Comparison of ENCODE assay signal across 8 cellular contexts in genomic region chr9:126781717-126782388, GRCh38. TPM values are rescaled to one million over a fixed set of nuclear protein-coding genes. Genes with fewer than 3 reads are reported as not detected.
DNase-seq lines count a peak whose midpoint lies in the region; ATAC-seq and TF ChIP-seq lines count a peak whose summit lies in the region.

No MANE protein-coding gene starts in this region.

- H3K36me3 Mint-ChIP-seq in osteocyte (ENCODE audit: unreplicated experiment): no peaks in the 10 kb centered on the region

- no peaks in the 10 kb centered on the region for H3K36me3 ChIP-seq in RWPE2 (ENCODE audit: low read depth)
- no peaks in the 10 kb centered on the region for H3K36me3 ChIP-seq in thoracic aorta

- peak; percentile 82 for DNase-seq in DMS79 treated with DMSO at 0.1 percent for 48 hours (lab: John Stamatoyannopoulos, UW)
- peak; percentile 56 for DNase-seq in LNCaP clone FGC (ENCODE audit: low read depth)
- no peak for DNase-seq in RWPE2 (ENCODE audit: low spot score)
- DNase-seq in activated T-helper 9 cell treated with anti-CD3 and anti-CD28 coated beads, Interleukin-2, amount 50 U/mL, for 16 hours (ENCODE audit: low read depth): peak; percentile 70
- peak in 1 of 2 donors; percentile 37 for DNase-seq in foreskin keratinocyte
- DNase-seq in osteocyte (ENCODE audit: extremely low spot score, unreplicated experiment): peak; percentile 94
- peak; percentile 18 for DNase-seq in thoracic aorta (ENCODE audit: low spot score)

- H3K9me3 Mint-ChIP-seq in osteocyte (ENCODE audit: unreplicated experiment): no peaks in the 10 kb centered on the region

- H3K27ac ChIP-seq in RWPE2 (ENCODE audit: poor library complexity, severe bottlenecking) (no peak overlapping the region), foreskin keratinocyte (no peak overlapping the region), thoracic aorta (no peak overlapping the region)

- H3K4me1 ChIP-seq in RWPE2 (ENCODE audit: insufficient read depth, poor library complexity, severe bottlenecking) (no peaks in the 10 kb centered on the region), foreskin keratinocyte (no peaks in the 10 kb centered on the region), thoracic aorta (ENCODE audit: control insufficient read depth in 1 of 2, low read depth in 2 of 2) (peaks cover 0 to 7% of the 10 kb centered on the region in 2 donors)

- ATAC-seq in RWPE2 (ENCODE audit: low read depth) (peak; percentile 94), foreskin keratinocyte (peak; percentile 76), thoracic aorta (ENCODE audit: insufficient number of reproducible peaks, low FRiP score, low read depth) (no peak), GM19452 (IDR thresholded peaks at IDR 0.05; ENCODE audit: unreplicated experiment) (no peak)

- H3K27me3 ChIP-seq in RWPE2 (ENCODE audit: insufficient read depth, poor library complexity, severe bottlenecking) (no peaks in the 10 kb centered on the region), foreskin keratinocyte (no peaks in the 10 kb centered on the region), thoracic aorta (replicated peaks; ENCODE audit: insufficient read depth) (no peaks in the 10 kb centered on the region)

- H3K4me3 ChIP-seq in LNCaP clone FGC (ENCODE audit: low read depth, low read length) (no peak overlapping the region), RWPE2 (ENCODE audit: severe bottlenecking) (no peak overlapping the region), thoracic aorta (no peak overlapping the region)

- H3K4me1 Mint-ChIP-seq in osteocyte (ENCODE audit: unreplicated experiment): peaks cover 6% of the 10 kb centered on the region

- peak; percentile 94 for TF ChIP-seq CTCF in LNCaP clone FGC (IDR thresholded peaks at IDR 0.05; ENCODE audit: control insufficient read depth, extremely low read depth, insufficient read depth)
- peak; percentile 91 for TF ChIP-seq CTCF in RWPE2 (IDR thresholded peaks at IDR 0.05; ENCODE audit: poor library complexity, severe bottlenecking)
- peak; percentile 96 for TF ChIP-seq CTCF in foreskin keratinocyte (conservative IDR thresholded peaks at IDR 0.05)
- TF ChIP-seq CTCF in osteocyte (IDR thresholded peaks at IDR 0.05): peak; percentile 99
- peak; percentile 89 for TF ChIP-seq CTCF in thoracic aorta (IDR thresholded peaks at IDR 0.05)

- H3K9me3 ChIP-seq in RWPE2 (ENCODE audit: severe bottlenecking) (no peaks in the 10 kb centered on the region), thoracic aorta (no peaks in the 10 kb centered on the region)

- H3K4me3 Mint-ChIP-seq in osteocyte (ENCODE audit: unreplicated experiment): no peak overlapping the region

- peaks cover 27% of the 10 kb centered on the region for H3K27me3 Mint-ChIP-seq in osteocyte (ENCODE audit: unreplicated experiment)

- no peak overlapping the region for H3K27ac Mint-ChIP-seq in osteocyte (ENCODE audit: unreplicated experiment)

RNA-seq across cellular contexts. Expression of gene ZBTB43, which starts 23.0 kb away (rescaled TPM):
- total RNA-seq in foreskin keratinocyte: 7.9 and 10.5 TPM in 2 replicates
- polyA plus RNA-seq in foreskin keratinocyte: 1.6 and 3.0 TPM in 2 replicates
- total RNA-seq in osteocyte: 17.1 and 20.3 TPM in 2 replicates
- 10 to 100 TPM; 12.5 to 17.0 TPM for total RNA-seq in thoracic aorta

Comparison
In these comparisons a context has a peak if more than half of its experiments do, and no peak if none do; other contexts are left out.
1. ATAC-seq: peak in RWPE2 (single experiment) and foreskin keratinocyte (single experiment); none in thoracic aorta (single experiment) and GM19452 (single experiment).
2. Peak in every context shown above with its lines, with median percentiles within 50 percentile points of each other: CTCF ChIP-seq.